Comparison of ENCODE assay signal across 24 cellular contexts in the genomic region with DNA sequence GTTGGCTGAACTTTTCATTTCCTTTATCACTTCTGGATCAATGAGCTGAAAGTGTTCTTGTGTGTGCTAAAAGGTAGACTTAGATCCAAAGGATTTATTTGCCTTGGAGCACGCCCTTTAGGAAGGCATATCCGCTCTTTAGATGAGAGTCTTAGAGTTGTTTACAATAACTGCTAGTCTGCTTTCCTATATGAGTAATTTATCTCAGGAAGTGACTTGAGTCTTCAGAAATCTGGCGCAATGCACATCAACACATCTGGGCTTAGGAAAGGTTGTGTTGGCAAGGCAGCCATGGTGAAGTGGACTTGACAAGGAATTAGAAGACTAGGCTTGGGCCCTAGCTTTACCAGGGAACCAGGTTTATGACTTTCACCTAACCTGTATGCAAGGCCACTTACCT.
DNase-seq lines count a peak whose midpoint lies in the region; ATAC-seq, FAIRE-seq and TF ChIP-seq lines count a peak whose summit lies in the region.
"Had no signal": no experiment of that assay in that cellular context is flagged by ENCODE, and none has a peak within 500 bp of the region (broad histone marks: within the 10 kb centered on the region; RNA-seq: fewer than 3 reads in every experiment).

No MANE protein-coding gene starts in this region.

- no peak overlapping the region for H3K4me3 Mint-ChIP-seq in astrocyte (ENCODE audit: unreplicated experiment)
- no peak overlapping the region for H3K4me3 Mint-ChIP-seq in stimulated activated naive B cell treated with anti-CD40 and anti-IgM and Interleukin-4, amounts not matched to agents 10 μg/mL and 1 μg/mL and 100 μg/mL, for 72 hours
- H3K4me3 Mint-ChIP-seq: CD14-positive monocyte; endodermal cell; naive thymus-derived CD8-positive, alpha-beta T cell; stimulated activated naive CD8-positive, alpha-beta T cell treated with anti-CD3 and anti-CD28 coated beads, Interleukin-15, amount 100 ng/mL, for 72 hours; type B pancreatic cell had no signal

- TF ChIP-seq CTCF in astrocyte (IDR thresholded peaks at IDR 0.05; ENCODE audit: insufficient read depth, low read depth, low read length) (no peak), fibroblast of pulmonary artery (IDR thresholded peaks at IDR 0.05; ENCODE audit: low read length, missing control alignments) (no peak), stomach (IDR thresholded peaks at IDR 0.05) (no peak)

- no peak for TF ChIP-seq EP300 in stomach (IDR thresholded peaks at IDR 0.05)

- no peak for TF ChIP-seq POLR2A in stomach (IDR thresholded peaks at IDR 0.05)

- H3K9me3 Mint-ChIP-seq in astrocyte (ENCODE audit: unreplicated experiment): no peaks in the 10 kb centered on the region
- H3K9me3 Mint-ChIP-seq in stimulated activated naive B cell treated with anti-CD40 and anti-IgM and Interleukin-4, amounts not matched to agents 10 μg/mL and 1 μg/mL and 100 μg/mL, for 72 hours: peaks cover 0 to under 1% of the 10 kb centered on the region in 2 donors
- H3K9me3 Mint-ChIP-seq: stimulated activated naive CD8-positive, alpha-beta T cell treated with anti-CD3 and anti-CD28 coated beads, Interleukin-15, amount 100 ng/mL, for 72 hours had no signal

- H3K79me2 ChIP-seq in ACC112 (ENCODE audit: control insufficient read depth, insufficient read depth, low read length, unreplicated experiment) (no peaks in the 10 kb centered on the region), astrocyte (ENCODE audit: insufficient read depth, low read length) (no peaks in the 10 kb centered on the region)

- ATAC-seq in GM18867 (IDR thresholded peaks at IDR 0.05; ENCODE audit: unreplicated experiment) (no peak), GM18502 (IDR thresholded peaks at IDR 0.05; ENCODE audit: poor library complexity, unreplicated experiment) (no peak)
- ATAC-seq in stimulated activated naive B cell treated with anti-CD40 and anti-IgM and Interleukin-4, amounts not matched to agents 10 μg/mL and 1 μg/mL and 100 μg/mL, for 72 hours (replicated peaks): no peak
- ATAC-seq: A549; naive thymus-derived CD8-positive, alpha-beta T cell; pancreas; SK-N-SH treated with all-trans-retinoic acid at 6 μM for 48 hours; stimulated activated naive CD8-positive, alpha-beta T cell treated with anti-CD3 and anti-CD28 coated beads, Interleukin-15, amount 100 ng/mL, for 72 hours had no signal

- H3K36me3 ChIP-seq in ACC112 (ENCODE audit: insufficient read depth, low read length): no peaks in the 10 kb centered on the region
- no peaks in the 10 kb centered on the region for H3K36me3 ChIP-seq in astrocyte (ENCODE audit: insufficient read depth, low read length)
- no peaks in the 10 kb centered on the region for H3K36me3 ChIP-seq in stomach
- H3K36me3 ChIP-seq: pancreas had no signal

- no peaks in the 10 kb centered on the region for H4K20me1 ChIP-seq in astrocyte (ENCODE audit: insufficient read depth, low read length)

- H3K4me3 ChIP-seq in ACC112 (ENCODE audit: low read depth, low read length): no peak overlapping the region
- H3K4me3 ChIP-seq in astrocyte (ENCODE audit: insufficient read depth, low read depth, low read length): no peak overlapping the region
- no peak overlapping the region for H3K4me3 ChIP-seq in fibroblast of pulmonary artery (replicated peaks; ENCODE audit: low read depth, low read length)
- no peak overlapping the region for H3K4me3 ChIP-seq in stomach
- H3K4me3 ChIP-seq: A549, pancreas, PC-9 had no signal

- no peak for FAIRE-seq in HTR-8/SVneo (lab: Jason Lieb, UNC)
- peak; percentile 50 for FAIRE-seq in astrocyte (lab: Jason Lieb, UNC)
- FAIRE-seq: A549, pancreas had no signal

- H3K4me1 ChIP-seq in ACC112 (ENCODE audit: control insufficient read depth, insufficient read depth, low read length, unreplicated experiment) (peaks cover 10% of the 10 kb centered on the region), astrocyte (ENCODE audit: insufficient read depth, low read length) (peaks cover 7% of the 10 kb centered on the region), stomach (no peaks in the 10 kb centered on the region)
- H3K4me1 ChIP-seq: A549, pancreas had no signal

- H3K27ac ChIP-seq in ACC112 (ENCODE audit: low read depth, low read length) (no peak overlapping the region), astrocyte (ENCODE audit: low read depth, low read length) (no peak overlapping the region), stomach (no peak overlapping the region)
- H3K27ac ChIP-seq: A549, pancreas, PC-9 had no signal

- peak overlapping the region; percentile 50 for H3K4me2 ChIP-seq in astrocyte (ENCODE audit: low read length)
- H3K4me2 ChIP-seq: A549, PC-9 had no signal

- H3K9ac ChIP-seq in astrocyte (ENCODE audit: low read length): no peak overlapping the region

- DNase-seq in HTR-8/SVneo (ENCODE audit: insufficient read length, low spot score) (peak; percentile 6), astrocyte (ENCODE audit: low read depth) (peak; percentile 46), fibroblast of pulmonary artery (ENCODE audit: low read depth) (peak; percentile 88), stomach (no peak)
- no peak for DNase-seq in stimulated activated naive B cell treated with anti-CD40 and anti-IgM and Interleukin-4, amounts not matched to agents 10 μg/mL and 1 μg/mL and 100 μg/mL, for 72 hours
- DNase-seq: activated gamma-delta T cell treated with Interleukin-2 at 50 U/mL for 16 hours; anterior cingulate cortex; endodermal cell; glutamatergic neuron; GOT3; naive thymus-derived CD8-positive, alpha-beta T cell; NCI-H1092 treated with DMSO at 0.1 percent for 48 hours; NCI-H774; pancreas; PC-9; stimulated activated CD4-positive, alpha-beta T cell treated with anti-CD3 and anti-CD28 coated beads, Interleukin-1b, Interleukin-23, amount 100 ng/mL, for 48 hours; stimulated activated naive CD8-positive, alpha-beta T cell treated with anti-CD3 and anti-CD28 coated beads, Interleukin-15, amount 100 ng/mL, for 72 hours had no signal

- H3K27ac Mint-ChIP-seq in astrocyte (ENCODE audit: unreplicated experiment): no peak overlapping the region
- no peak overlapping the region for H3K27ac Mint-ChIP-seq in stimulated activated naive B cell treated with anti-CD40 and anti-IgM and Interleukin-4, amounts not matched to agents 10 μg/mL and 1 μg/mL and 100 μg/mL, for 72 hours
- H3K27ac Mint-ChIP-seq: CD14-positive monocyte; endodermal cell; naive thymus-derived CD8-positive, alpha-beta T cell; stimulated activated naive CD8-positive, alpha-beta T cell treated with anti-CD3 and anti-CD28 coated beads, Interleukin-15, amount 100 ng/mL, for 72 hours; type B pancreatic cell had no signal

- H3K36me3 Mint-ChIP-seq in astrocyte (ENCODE audit: low read depth, unreplicated experiment): no peaks in the 10 kb centered on the region
- no peaks in the 10 kb centered on the region for H3K36me3 Mint-ChIP-seq in stimulated activated naive B cell treated with anti-CD40 and anti-IgM and Interleukin-4, amounts not matched to agents 10 μg/mL and 1 μg/mL and 100 μg/mL, for 72 hours
- H3K36me3 Mint-ChIP-seq: CD14-positive monocyte; naive thymus-derived CD8-positive, alpha-beta T cell; type B pancreatic cell had no signal

- no peaks in the 10 kb centered on the region for H3K27me3 Mint-ChIP-seq in astrocyte (ENCODE audit: low read depth, unreplicated experiment)
- no peaks in the 10 kb centered on the region for H3K27me3 Mint-ChIP-seq in stimulated activated naive B cell treated with anti-CD40 and anti-IgM and Interleukin-4, amounts not matched to agents 10 μg/mL and 1 μg/mL and 100 μg/mL, for 72 hours
- H3K27me3 Mint-ChIP-seq: stimulated activated naive CD8-positive, alpha-beta T cell treated with anti-CD3 and anti-CD28 coated beads, Interleukin-15, amount 100 ng/mL, for 72 hours; type B pancreatic cell had no signal

- H3K9me3 ChIP-seq in astrocyte (ENCODE audit: insufficient read depth, low read depth, low read length) (no peaks in the 10 kb centered on the region), stomach (no peaks in the 10 kb centered on the region)
- H3K9me3 ChIP-seq: A549, pancreas had no signal

- WGBS in stomach, 5 donors: 56 to 65% (median 60%) methylated on average over 3 of the region's 3 CpGs

- peaks cover 4% of the 10 kb centered on the region for H3K4me1 Mint-ChIP-seq in astrocyte (ENCODE audit: low read depth, unreplicated experiment)
- H3K4me1 Mint-ChIP-seq in stimulated activated naive B cell treated with anti-CD40 and anti-IgM and Interleukin-4, amounts not matched to agents 10 μg/mL and 1 μg/mL and 100 μg/mL, for 72 hours: no peaks in the 10 kb centered on the region
- H3K4me1 Mint-ChIP-seq: CD14-positive monocyte; endodermal cell; naive thymus-derived CD8-positive, alpha-beta T cell; stimulated activated naive CD8-positive, alpha-beta T cell treated with anti-CD3 and anti-CD28 coated beads, Interleukin-15, amount 100 ng/mL, for 72 hours had no signal

- intact Hi-C loops in stomach (cut with DNase I; ENCODE audit: low total_unique reads): no loop called here

- peak overlapping the region; percentile 16 for H2AFZ ChIP-seq in ACC112 (ENCODE audit: low read length, unreplicated experiment)
- peak overlapping the region; percentile 53 for H2AFZ ChIP-seq in astrocyte (ENCODE audit: low read depth, low read length)
- H2AFZ ChIP-seq: PC-9 had no signal

- H3K27me3 ChIP-seq in ACC112 (ENCODE audit: insufficient read depth, low read length): no peaks in the 10 kb centered on the region
- H3K27me3 ChIP-seq in astrocyte (ENCODE audit: insufficient read depth, low read length): no peaks in the 10 kb centered on the region
- H3K27me3 ChIP-seq in stomach: no peaks in the 10 kb centered on the region
- H3K27me3 ChIP-seq: pancreas had no signal

Comparison
In these comparisons a context has a peak if more than half of its experiments do, and no peak if none do; other contexts are left out.
1. DNase-seq: peak in HTR-8/SVneo (single experiment), astrocyte (single experiment) and fibroblast of pulmonary artery (single experiment); none in stomach (single experiment) and stimulated activated naive B cell treated with anti-CD40 and anti-IgM and Interleukin-4, amounts not matched to agents 10 μg/mL and 1 μg/mL and 100 μg/mL, for 72 hours (single experiment).